2 cellular contexts compared by ENCODE assay signal in genomic region chr2:121313701-121314100, GRCh38. TPM values are rescaled to one million over a fixed set of nuclear protein-coding genes. Genes with fewer than 3 reads are reported as not detected.
"Had no signal": no experiment of that assay in that cellular context is flagged by ENCODE, and none has a peak within 500 bp of the region (broad histone marks: within the 10 kb centered on the region; RNA-seq: fewer than 3 reads in every experiment).

No MANE protein-coding gene starts in this region.

RNA-seq across cellular contexts. Expression of gene TFCP2L1, which starts 28.7 kb away (rescaled TPM):
- total RNA-seq: GM23248, HepG2 had no signal
- polyA plus RNA-seq: GM23248 had no signal
